ENCODE assay signal across 1 cellular context in the genomic region with DNA sequence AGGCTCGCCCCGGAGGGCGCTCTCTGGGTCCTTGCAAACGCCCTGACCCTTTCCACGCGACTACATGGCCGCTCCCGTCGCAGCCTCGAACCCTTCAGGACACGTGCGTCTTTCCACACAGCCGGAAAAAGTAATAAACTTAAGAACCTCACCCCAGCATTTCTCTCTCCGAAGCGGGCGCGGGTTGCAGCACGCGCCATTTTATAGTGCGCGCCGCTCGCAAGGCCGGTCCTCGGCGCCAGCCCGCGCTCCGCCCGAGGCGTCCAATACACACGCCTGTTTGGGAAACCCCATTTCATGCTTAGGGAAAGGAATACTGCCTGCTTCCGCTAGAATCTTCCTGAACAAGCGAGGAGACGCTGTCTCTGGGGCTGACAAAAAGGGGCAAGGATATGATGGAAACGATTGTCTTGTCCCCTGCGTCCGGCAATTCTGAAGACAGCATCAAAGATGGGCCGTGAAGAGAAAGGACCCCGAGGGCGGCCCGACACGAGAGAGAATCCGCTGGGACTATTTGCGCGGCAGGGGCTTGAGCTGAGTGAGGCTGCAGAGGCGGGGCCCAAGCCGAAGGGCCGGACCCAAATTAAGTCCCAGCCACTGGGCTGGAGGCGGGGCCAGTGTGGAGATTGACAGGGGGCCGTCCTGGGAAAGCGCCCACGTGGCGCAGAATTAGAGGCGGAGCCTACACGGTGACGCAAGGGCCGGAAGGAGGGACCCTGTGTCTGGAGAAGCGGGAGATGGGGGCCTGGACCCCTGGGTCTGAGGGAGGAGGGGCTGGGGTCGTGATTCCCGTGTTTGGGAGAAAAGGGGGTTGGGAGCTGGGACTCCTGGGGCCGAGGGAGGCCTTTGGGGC.
TF ChIP-seq lines count a peak whose summit lies in the region.

No MANE protein-coding gene starts in this region.

TF ChIP-seq in K562, 482 proteins besides CTCF, POLR2A, EP300 and RAD21 (continues in another document):
- TF ChIP-seq, protein P1, sequence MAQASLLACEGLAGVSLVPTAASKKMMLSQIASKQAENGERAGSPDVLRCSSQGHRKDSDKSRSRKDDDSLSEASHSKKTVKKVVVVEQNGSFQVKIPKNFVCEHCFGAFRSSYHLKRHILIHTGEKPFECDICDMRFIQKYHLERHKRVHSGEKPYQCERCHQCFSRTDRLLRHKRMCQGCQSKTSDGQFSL (CRISPR knock-in tag; IDR thresholded peaks at IDR 0.05) = no peak
- TF ChIP-seq, protein P1 (tag; IDR thresholded peaks at IDR 0.05) = no peak
- TF ChIP-seq FOXP1 (CRISPR knock-in tag; IDR thresholded peaks at IDR 0.05) (no peak), SIX5 (IDR thresholded peaks at IDR 0.05; ENCODE audit: borderline replicate concordance in 1 of 2, insufficient read depth in 1 of 2, low read depth in 1 of 2, low read length in 2 of 2) (no peak), OTX1 (CRISPR knock-in tag; IDR thresholded peaks at IDR 0.05) (peak; percentile 8; the same call in 1 of the 2 replicates), ZBTB17 (CRISPR knock-in tag; IDR thresholded peaks at IDR 0.05) (0 out of 2 replicates have a peak, but pooled peaks have one; percentile 10), ZNF280A (IDR thresholded peaks at IDR 0.05; ENCODE audit: low read depth, partially characterized antibody) (no peak), ZNF124 (CRISPR knock-in tag; IDR thresholded peaks at IDR 0.05) (no peak), CHCHD3 (CRISPR knock-in tag; IDR thresholded peaks at IDR 0.05) (peak; percentile 91), RBM22 (IDR thresholded peaks at IDR 0.05; ENCODE audit: low read depth, low read length, poor library complexity, severe bottlenecking) (peak; percentile 96), TAL1 (IDR thresholded peaks at IDR 0.05) (peak; percentile 56), ZNF668 (CRISPR knock-in tag; IDR thresholded peaks at IDR 0.05) (no peak), ZNF384 (IDR thresholded peaks at IDR 0.05; ENCODE audit: low read depth, low read length) (no peak), ETS2 (tag; IDR thresholded peaks at IDR 0.05; ENCODE audit: borderline replicate concordance, poor library complexity, severe bottlenecking) (no peak), SLC30A9 (CRISPR knock-in tag; IDR thresholded peaks at IDR 0.05) (no peak), GTF2E2 (tag; IDR thresholded peaks at IDR 0.05) (peak; percentile 96; the same call in 1 of the 2 replicates), POLR2B (IDR thresholded peaks at IDR 0.05; ENCODE audit: low read depth, partially characterized antibody) (peak; percentile 99), SAP30 (IDR thresholded peaks at IDR 0.05; ENCODE audit: borderline replicate concordance, insufficient read depth, low read depth, low read length, poor library complexity, severe bottlenecking) (peak; percentile 95), HNRNPK (IDR thresholded peaks at IDR 0.05; ENCODE audit: low read depth, low read length, poor library complexity, severe bottlenecking) (no peak), ZBTB26 (CRISPR knock-in tag; IDR thresholded peaks at IDR 0.05) (0 out of 2 replicates have a peak, but pooled peaks have one; percentile 59), ZNF224 (CRISPR knock-in tag; IDR thresholded peaks at IDR 0.05) (no peak), ARID3B (CRISPR knock-in tag; IDR thresholded peaks at IDR 0.05; ENCODE audit: borderline replicate concordance) (no peak; the same call in 1 of the 2 replicates), KLF1 (tag; IDR thresholded peaks at IDR 0.05) (no peak), ZNF586 (CRISPR knock-in tag; conservative IDR thresholded peaks at IDR 0.05) (no peak), CBX1 (IDR thresholded peaks at IDR 0.05; ENCODE audit: low read depth) (peak; percentile 82), ARID2 (IDR thresholded peaks at IDR 0.05) (peak; percentile 37; the same call in 1 of the 2 replicates), SPI1 (IDR thresholded peaks at IDR 0.05; ENCODE audit: borderline replicate concordance, low read depth, low read length) (no peak), TAF9B (IDR thresholded peaks at IDR 0.05; ENCODE audit: partially characterized antibody) (peak; percentile 95), ZNF436 (CRISPR knock-in tag; IDR thresholded peaks at IDR 0.05) (no peak), ZNF174 (CRISPR knock-in tag; IDR thresholded peaks at IDR 0.05) (no peak), RCOR1 (IDR thresholded peaks at IDR 0.05; ENCODE audit: borderline replicate concordance in 1 of 2, low read depth in 2 of 2, low read length in 2 of 2) (no peak), GABPA (tag; conservative IDR thresholded peaks at IDR 0.05; ENCODE audit: low read depth) (peak; percentile 68), SAFB2 (IDR thresholded peaks at IDR 0.05; ENCODE audit: borderline replicate concordance, low read depth, low read length, severe bottlenecking) (no peak), FOXA1 (IDR thresholded peaks at IDR 0.05; ENCODE audit: borderline replicate concordance) (no peak), RFX1 (IDR thresholded peaks at IDR 0.05) (no peak), ZFPM2 (CRISPR knock-in tag; IDR thresholded peaks at IDR 0.05) (no peak), BDP1 (IDR thresholded peaks at IDR 0.05; ENCODE audit: insufficient read depth, insufficient read length) (no peak), LEF1 (IDR thresholded peaks at IDR 0.05) (no peak), NR2F6 (CRISPR knock-in tag; IDR thresholded peaks at IDR 0.05) (no peak), TEAD1 (CRISPR knock-in tag; IDR thresholded peaks at IDR 0.05) (0 out of 4 replicates have a peak, but pooled peaks have one; percentile 1 to 54), PHF8 (IDR thresholded peaks at IDR 0.05; ENCODE audit: borderline replicate concordance, low read length) (peak; percentile 92), JUNB (CRISPR knock-in tag; conservative IDR thresholded peaks at IDR 0.05) (no peak), TFAM (CRISPR knock-in tag; conservative IDR thresholded peaks at IDR 0.05) (no peak)
- TF ChIP-seq, protein P2, sequence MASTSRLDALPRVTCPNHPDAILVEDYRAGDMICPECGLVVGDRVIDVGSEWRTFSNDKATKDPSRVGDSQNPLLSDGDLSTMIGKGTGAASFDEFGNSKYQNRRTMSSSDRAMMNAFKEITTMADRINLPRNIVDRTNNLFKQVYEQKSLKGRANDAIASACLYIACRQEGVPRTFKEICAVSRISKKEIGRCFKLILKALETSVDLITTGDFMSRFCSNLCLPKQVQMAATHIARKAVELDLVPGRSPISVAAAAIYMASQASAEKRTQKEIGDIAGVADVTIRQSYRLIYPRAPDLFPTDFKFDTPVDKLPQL (IDR thresholded peaks at IDR 0.05; ENCODE audit: extremely low read depth, insufficient read length) = peak; percentile 87
- TF ChIP-seq, protein P3, sequence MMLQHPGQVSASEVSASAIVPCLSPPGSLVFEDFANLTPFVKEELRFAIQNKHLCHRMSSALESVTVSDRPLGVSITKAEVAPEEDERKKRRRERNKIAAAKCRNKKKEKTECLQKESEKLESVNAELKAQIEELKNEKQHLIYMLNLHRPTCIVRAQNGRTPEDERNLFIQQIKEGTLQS (IDR thresholded peaks at IDR 0.05) = peak; percentile 98
- TF ChIP-seq, protein P3 (CRISPR knock-in tag; conservative IDR thresholded peaks at IDR 0.05) = peak; percentile 14
- TF ChIP-seq, protein P4, sequence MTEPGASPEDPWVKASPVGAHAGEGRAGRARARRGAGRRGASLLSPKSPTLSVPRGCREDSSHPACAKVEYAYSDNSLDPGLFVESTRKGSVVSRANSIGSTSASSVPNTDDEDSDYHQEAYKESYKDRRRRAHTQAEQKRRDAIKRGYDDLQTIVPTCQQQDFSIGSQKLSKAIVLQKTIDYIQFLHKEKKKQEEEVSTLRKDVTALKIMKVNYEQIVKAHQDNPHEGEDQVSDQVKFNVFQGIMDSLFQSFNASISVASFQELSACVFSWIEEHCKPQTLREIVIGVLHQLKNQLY (CRISPR knock-in tag; conservative IDR thresholded peaks at IDR 0.05) = no peak; a peak in 1 of 4 replicates
- TF ChIP-seq, protein P5, sequence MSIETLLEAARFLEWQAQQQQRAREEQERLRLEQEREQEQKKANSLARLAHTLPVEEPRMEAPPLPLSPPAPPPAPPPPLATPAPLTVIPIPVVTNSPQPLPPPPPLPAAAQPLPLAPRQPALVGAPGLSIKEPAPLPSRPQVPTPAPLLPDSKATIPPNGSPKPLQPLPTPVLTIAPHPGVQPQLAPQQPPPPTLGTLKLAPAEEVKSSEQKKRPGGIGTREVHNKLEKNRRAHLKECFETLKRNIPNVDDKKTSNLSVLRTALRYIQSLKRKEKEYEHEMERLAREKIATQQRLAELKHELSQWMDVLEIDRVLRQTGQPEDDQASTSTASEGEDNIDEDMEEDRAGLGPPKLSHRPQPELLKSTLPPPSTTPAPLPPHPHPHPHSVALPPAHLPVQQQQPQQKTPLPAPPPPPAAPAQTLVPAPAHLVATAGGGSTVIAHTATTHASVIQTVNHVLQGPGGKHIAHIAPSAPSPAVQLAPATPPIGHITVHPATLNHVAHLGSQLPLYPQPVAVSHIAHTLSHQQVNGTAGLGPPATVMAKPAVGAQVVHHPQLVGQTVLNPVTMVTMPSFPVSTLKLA (conservative IDR thresholded peaks at IDR 0.05) = peak; percentile 93 to 95
- TF ChIP-seq, protein P6, sequence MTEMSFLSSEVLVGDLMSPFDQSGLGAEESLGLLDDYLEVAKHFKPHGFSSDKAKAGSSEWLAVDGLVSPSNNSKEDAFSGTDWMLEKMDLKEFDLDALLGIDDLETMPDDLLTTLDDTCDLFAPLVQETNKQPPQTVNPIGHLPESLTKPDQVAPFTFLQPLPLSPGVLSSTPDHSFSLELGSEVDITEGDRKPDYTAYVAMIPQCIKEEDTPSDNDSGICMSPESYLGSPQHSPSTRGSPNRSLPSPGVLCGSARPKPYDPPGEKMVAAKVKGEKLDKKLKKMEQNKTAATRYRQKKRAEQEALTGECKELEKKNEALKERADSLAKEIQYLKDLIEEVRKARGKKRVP (CRISPR knock-in tag; IDR thresholded peaks at IDR 0.05) = 0 out of 2 replicates have a peak, but pooled peaks have one; percentile 28
- TF ChIP-seq, protein P7, sequence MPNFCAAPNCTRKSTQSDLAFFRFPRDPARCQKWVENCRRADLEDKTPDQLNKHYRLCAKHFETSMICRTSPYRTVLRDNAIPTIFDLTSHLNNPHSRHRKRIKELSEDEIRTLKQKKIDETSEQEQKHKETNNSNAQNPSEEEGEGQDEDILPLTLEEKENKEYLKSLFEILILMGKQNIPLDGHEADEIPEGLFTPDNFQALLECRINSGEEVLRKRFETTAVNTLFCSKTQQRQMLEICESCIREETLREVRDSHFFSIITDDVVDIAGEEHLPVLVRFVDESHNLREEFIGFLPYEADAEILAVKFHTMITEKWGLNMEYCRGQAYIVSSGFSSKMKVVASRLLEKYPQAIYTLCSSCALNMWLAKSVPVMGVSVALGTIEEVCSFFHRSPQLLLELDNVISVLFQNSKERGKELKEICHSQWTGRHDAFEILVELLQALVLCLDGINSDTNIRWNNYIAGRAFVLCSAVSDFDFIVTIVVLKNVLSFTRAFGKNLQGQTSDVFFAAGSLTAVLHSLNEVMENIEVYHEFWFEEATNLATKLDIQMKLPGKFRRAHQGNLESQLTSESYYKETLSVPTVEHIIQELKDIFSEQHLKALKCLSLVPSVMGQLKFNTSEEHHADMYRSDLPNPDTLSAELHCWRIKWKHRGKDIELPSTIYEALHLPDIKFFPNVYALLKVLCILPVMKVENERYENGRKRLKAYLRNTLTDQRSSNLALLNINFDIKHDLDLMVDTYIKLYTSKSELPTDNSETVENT (CRISPR knock-in tag; IDR thresholded peaks at IDR 0.05) = peak; percentile 81; the same call in 1 of the 2 replicates
